In the genomic region with DNA sequence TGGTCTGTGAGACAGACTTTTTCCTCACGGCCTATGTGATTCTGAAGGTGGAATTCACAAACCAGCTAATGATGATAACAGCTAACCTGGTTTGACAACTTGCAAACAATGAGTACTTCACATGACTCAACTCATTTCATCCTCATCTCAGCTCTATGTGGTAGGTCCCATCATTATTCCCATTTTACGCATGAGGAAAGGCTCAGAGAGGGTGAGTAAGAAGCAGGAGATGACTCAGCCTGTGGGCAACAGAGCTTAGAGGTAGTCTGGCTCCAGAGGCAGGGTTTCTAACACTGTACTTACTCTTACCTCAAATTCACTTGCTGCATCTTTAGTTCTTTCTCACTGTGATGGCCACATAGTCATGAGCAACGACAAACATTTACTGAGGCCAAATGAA, we compare ENCODE assay signal across 15 cellular contexts. TPM values are rescaled to one million over a fixed set of nuclear protein-coding genes. Genes with fewer than 3 reads are reported as not detected.
DNase-seq lines count a peak whose midpoint lies in the region; ATAC-seq and TF ChIP-seq lines count a peak whose summit lies in the region.
"Had no signal": no experiment of that assay in that cellular context is flagged by ENCODE, and none has a peak within 500 bp of the region (broad histone marks: within the 10 kb centered on the region; RNA-seq: fewer than 3 reads in every experiment).

No MANE protein-coding gene starts in this region.

- no peak overlapping the region for H3K27ac ChIP-seq in foreskin keratinocyte
- H3K27ac ChIP-seq: ascending aorta had no signal

- peak; percentile 8 for DNase-seq in stimulated activated CD4-positive, alpha-beta T cell treated with anti-CD3 and anti-CD28 coated beads, Interleukin-15, amount 100 ng/mL, for 24 hours
- DNase-seq in stimulated activated CD4-positive, alpha-beta T cell treated with anti-CD3 and anti-CD28 coated beads, Interleukin-2, amount 100 ng/mL, for 24 hours: no peak
- DNase-seq in activated T-cell treated with anti-CD3 and anti-CD28 coated beads, Interleukin-2, amount 50 U/mL, for 4 hours: no peak
- peak; percentile 75 to 87 for DNase-seq in foreskin keratinocyte
- DNase-seq: activated CD8-positive, alpha-beta memory T cell treated with anti-CD3 and anti-CD28 coated beads, Interleukin-2, amount 10 ng/mL, durations not matched to agents 7 days and 5 days; MG63; NCI-H2171 treated with DMSO at 0.1 percent for 48 hours; posterior cingulate gyrus; stimulated activated naive CD4-positive, alpha-beta T cell had no signal

- peaks cover 7% of the 10 kb centered on the region for H3K4me1 ChIP-seq in foreskin keratinocyte
- H3K4me1 ChIP-seq: ascending aorta had no signal

- no peak overlapping the region for H3K4me3 Mint-ChIP-seq in activated T-cell treated with anti-CD3 and anti-CD28 coated beads, Interleukin-2, amount 50 U/mL, for 4 hours
- H3K4me3 Mint-ChIP-seq: activated CD8-positive, alpha-beta memory T cell treated with anti-CD3 and anti-CD28 coated beads, Interleukin-2, amount 10 ng/mL, durations not matched to agents 7 days and 5 days had no signal

- TF ChIP-seq CTCF in foreskin keratinocyte (conservative IDR thresholded peaks at IDR 0.05): no peak

- peak; percentile 46 to 61 for ATAC-seq in activated T-cell treated with anti-CD3 and anti-CD28 coated beads, Interleukin-2, amount 50 U/mL, for 4 hours
- peak; percentile 98 for ATAC-seq in foreskin keratinocyte
- no peak for ATAC-seq in GM18909 (IDR thresholded peaks at IDR 0.05; ENCODE audit: poor library complexity, unreplicated experiment)
- no peak for ATAC-seq in HG03025 (IDR thresholded peaks at IDR 0.05; ENCODE audit: low FRiP score, unreplicated experiment)
- ATAC-seq in GM21390 (IDR thresholded peaks at IDR 0.05; ENCODE audit: unreplicated experiment): no peak
- no peak for ATAC-seq in GM19395 (IDR thresholded peaks at IDR 0.05; ENCODE audit: unreplicated experiment)
- ATAC-seq: activated CD8-positive, alpha-beta memory T cell treated with anti-CD3 and anti-CD28 coated beads, Interleukin-2, amount 10 ng/mL, durations not matched to agents 7 days and 5 days had no signal

- peaks cover 19% of the 10 kb centered on the region for H3K27me3 Mint-ChIP-seq in activated T-cell treated with anti-CD3 and anti-CD28 coated beads, Interleukin-2, amount 50 U/mL, for 4 hours (ENCODE audit: low read depth)

- H3K4me1 Mint-ChIP-seq in activated T-cell treated with anti-CD3 and anti-CD28 coated beads, Interleukin-2, amount 50 U/mL, for 4 hours (ENCODE audit: low read depth): no peaks in the 10 kb centered on the region

- H3K36me3 Mint-ChIP-seq in activated T-cell treated with anti-CD3 and anti-CD28 coated beads, Interleukin-2, amount 50 U/mL, for 4 hours (ENCODE audit: insufficient read depth): no peaks in the 10 kb centered on the region
- H3K36me3 Mint-ChIP-seq: activated CD8-positive, alpha-beta memory T cell treated with anti-CD3 and anti-CD28 coated beads, Interleukin-2, amount 10 ng/mL, durations not matched to agents 7 days and 5 days; CD14-positive monocyte had no signal

- no peaks in the 10 kb centered on the region for H3K27me3 ChIP-seq in foreskin keratinocyte
- H3K27me3 ChIP-seq: ascending aorta, MG63 had no signal

- no peaks in the 10 kb centered on the region for H3K9me3 Mint-ChIP-seq in activated T-cell treated with anti-CD3 and anti-CD28 coated beads, Interleukin-2, amount 50 U/mL, for 4 hours
- H3K9me3 Mint-ChIP-seq: CD14-positive monocyte had no signal

RNA-seq across cellular contexts. Expression of a gene that starts 25.8 kb away (rescaled TPM):
- total RNA-seq in activated T-cell treated with anti-CD3 and anti-CD28 coated beads, Interleukin-2, amount 50 U/mL, for 4 hours: 100 to 1,000 TPM; 198 to 222 (median 214) TPM
- total RNA-seq in foreskin keratinocyte: 119 and 139 TPM in 2 replicates
- polyA plus RNA-seq in foreskin keratinocyte: 104 and 132 TPM in 2 replicates

Comparison
In these comparisons a context has a peak if more than half of its experiments do, and no peak if none do; other contexts are left out.
1. DNase-seq: peak in stimulated activated CD4-positive, alpha-beta T cell treated with anti-CD3 and anti-CD28 coated beads, Interleukin-15, amount 100 ng/mL, for 24 hours (single experiment) and foreskin keratinocyte (2 of 2); none in stimulated activated CD4-positive, alpha-beta T cell treated with anti-CD3 and anti-CD28 coated beads, Interleukin-2, amount 100 ng/mL, for 24 hours (0 of 2) and activated T-cell treated with anti-CD3 and anti-CD28 coated beads, Interleukin-2, amount 50 U/mL, for 4 hours (single experiment).
2. ATAC-seq: peak in activated T-cell treated with anti-CD3 and anti-CD28 coated beads, Interleukin-2, amount 50 U/mL, for 4 hours (2 of 2) and foreskin keratinocyte (single experiment); none in GM18909 (single experiment), HG03025 (single experiment), GM21390 (single experiment) and GM19395 (single experiment).